21 cellular contexts compared by ENCODE assay signal in the genomic region with DNA sequence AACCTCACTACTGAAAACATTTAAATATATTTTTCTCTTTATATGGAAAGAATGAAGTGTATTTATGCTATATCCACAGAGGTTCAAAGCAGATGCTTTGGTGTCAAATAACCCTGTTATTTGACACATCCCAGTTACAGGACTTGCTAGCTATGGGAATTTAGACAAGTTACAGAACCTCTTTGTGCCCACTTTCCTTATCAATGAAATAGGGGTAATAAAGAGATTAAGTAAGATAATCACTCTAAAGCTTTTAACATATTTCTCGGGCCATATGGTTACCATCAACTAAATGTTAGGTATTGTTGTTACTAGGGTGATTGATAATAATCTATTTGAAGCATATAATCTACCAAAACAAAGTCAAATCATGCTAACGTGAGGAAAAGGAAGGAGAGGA.
A peak's percentile ranks its signal among the peaks of the same experiment; 100 is the strongest.
DNase-seq lines count a peak whose midpoint lies in the region; ATAC-seq and TF ChIP-seq lines count a peak whose summit lies in the region.
"Had no signal": no experiment of that assay in that cellular context is flagged by ENCODE, and none has a peak within 500 bp of the region (broad histone marks: within the 10 kb centered on the region; RNA-seq: fewer than 3 reads in every experiment).

No MANE protein-coding gene starts in this region.

- no peak overlapping the region for H3K14ac ChIP-seq in trophoblast cell (ENCODE audit: low read length)

- no peak overlapping the region for H2BK120ac ChIP-seq in trophoblast cell (ENCODE audit: insufficient read depth, low read length, poor library complexity)

- H3K27ac ChIP-seq in trophoblast cell (ENCODE audit: low read depth, low read length) (peak overlapping the region; percentile 56), thyroid gland (no peak overlapping the region)
- H3K27ac ChIP-seq: A549, C4-2B had no signal

- peak; percentile 76 for ATAC-seq in SK-N-SH treated with all-trans-retinoic acid at 6 μM for 48 hours
- ATAC-seq: A549; CD8-positive, alpha-beta T cell; HCT116; HepG2; T-cell had no signal

- no CpG with 5 or more reads among the region's 2 CpGs for WGBS in trophoblast cell (ENCODE audit: extremely low coverage, insufficient coverage, insufficient read length)
- 45 to 65% methylated on average over 2 of the region's 2 CpGs for WGBS in thyroid gland, 2 donors

- H3K4me2 ChIP-seq in trophoblast cell (ENCODE audit: low read length) = no peak overlapping the region
- H3K4me2 ChIP-seq: A549 had no signal

- TF ChIP-seq POLR2A in thyroid gland (IDR thresholded peaks at IDR 0.05) = no peak

- peaks cover 4% of the 10 kb centered on the region for H3K79me1 ChIP-seq in trophoblast cell (ENCODE audit: low read length)

- H3K18ac ChIP-seq in trophoblast cell (ENCODE audit: low read length) = no peak overlapping the region

- no peak overlapping the region for H2AK5ac ChIP-seq in trophoblast cell (ENCODE audit: low read length)

- no peak overlapping the region for H4K91ac ChIP-seq in trophoblast cell (ENCODE audit: low read depth, low read length)

- no peak overlapping the region for H3K9ac ChIP-seq in trophoblast cell (ENCODE audit: low read length)

- no peak overlapping the region for H2AFZ ChIP-seq in trophoblast cell (ENCODE audit: insufficient read depth, low read length, poor library complexity)

- intact Hi-C loops in thyroid gland (cut with DNase I) = no loop called here

- H3K9me3 ChIP-seq in trophoblast cell (ENCODE audit: insufficient read depth, low read depth, low read length) = no peaks in the 10 kb centered on the region
- H3K9me3 ChIP-seq in thyroid gland = no peaks in the 10 kb centered on the region
- H3K9me3 ChIP-seq: A549 had no signal

- H3K4me3 ChIP-seq in trophoblast cell (ENCODE audit: low read depth, low read length) (no peak overlapping the region), thyroid gland (replicated peaks in 1 of 3) (no peak overlapping the region)
- H3K4me3 ChIP-seq: A549 had no signal

- H3K36me3 ChIP-seq in trophoblast cell (ENCODE audit: control insufficient read depth in 1 of 2, insufficient read depth in 2 of 2, low read length in 2 of 2) = no peaks in the 10 kb centered on the region
- no peaks in the 10 kb centered on the region for H3K36me3 ChIP-seq in thyroid gland

- no peak overlapping the region for H2BK12ac ChIP-seq in trophoblast cell (ENCODE audit: low read length)

- no peak overlapping the region for H4K12ac ChIP-seq in trophoblast cell (ENCODE audit: low read depth, low read length)

- no peak overlapping the region for H3K4ac ChIP-seq in trophoblast cell (ENCODE audit: low read depth, low read length)

- H3K4me1 ChIP-seq in trophoblast cell (ENCODE audit: control insufficient read depth in 1 of 2, insufficient read depth in 2 of 2, low read length in 2 of 2) = peaks cover 0 to 4% of the 10 kb centered on the region in 2 experiments
- no peaks in the 10 kb centered on the region for H3K4me1 ChIP-seq in thyroid gland
- H3K4me1 ChIP-seq: A549 had no signal

- peak; percentile 13 for DNase-seq in HEK293T (ENCODE audit: extremely low spot score)
- peak; percentile 54 for DNase-seq in NCI-H748 (lab: John Stamatoyannopoulos, UW; ENCODE audit: unreplicated experiment)
- no peak for DNase-seq in trophoblast cell
- DNase-seq in NOMO-1 treated with DMSO at 0.1 percent for 48 hours (lab: John Stamatoyannopoulos, UW; ENCODE audit: unreplicated experiment) = no peak
- no peak for DNase-seq in thyroid gland
- DNase-seq in activated T-cell treated with anti-CD3 and anti-CD28 coated beads, Interleukin-2, amount 50 U/mL, for 1 hour = no peak
- DNase-seq: CD8-positive, alpha-beta T cell; DMS79 treated with DMSO at 0.1 percent for 48 hours; GF-D8; Karpas-422; NCI-H1105; NCI-H1436 treated with DMSO at 0.1 percent for 48 hours; NCI-H187 treated with DMSO at 0.1 percent for 48 hours; NCI-H2107; NCI-H446 treated with DMSO at 0.1 percent for 48 hours; T-cell had no signal

- H3K23ac ChIP-seq in trophoblast cell (ENCODE audit: low read length) = no peak overlapping the region

- no peaks in the 10 kb centered on the region for H3K27me3 ChIP-seq in trophoblast cell (ENCODE audit: insufficient read depth, low read length)
- H3K27me3 ChIP-seq in thyroid gland = no peaks in the 10 kb centered on the region

- POLR2A ChIA-PET in HEK293T (lab: Yijun Ruan, JAX) = no interaction called here

- no peak overlapping the region for H4K8ac ChIP-seq in trophoblast cell (ENCODE audit: low read depth, low read length)

- no peaks in the 10 kb centered on the region for H3K79me2 ChIP-seq in trophoblast cell (ENCODE audit: control insufficient read depth, insufficient read depth, low read length, poor library complexity)

- TF ChIP-seq CTCF in thyroid gland (IDR thresholded peaks at IDR 0.05) = no peak

- H2BK5ac ChIP-seq in trophoblast cell (ENCODE audit: low read depth, low read length, poor library complexity) = no peak overlapping the region

- CTCF ChIA-PET in HEK293T (lab: Yijun Ruan, JAX) = no interaction called here

TF ChIP-seq in HEK293T, 16 proteins besides CTCF, POLR2A, EP300 and RAD21:
- TF ChIP-seq L3MBTL2 (conservative IDR thresholded peaks at IDR 0.05) (no peak), ZNF384 (IDR thresholded peaks at IDR 0.05) (no peak), BHLHE40 (IDR thresholded peaks at IDR 0.05; ENCODE audit: borderline replicate concordance) (no peak), LEF1 (IDR thresholded peaks at IDR 0.05; ENCODE audit: borderline replicate concordance) (no peak), CTBP1 (IDR thresholded peaks at IDR 0.05; ENCODE audit: borderline replicate concordance) (no peak), HDGF (IDR thresholded peaks at IDR 0.05; ENCODE audit: borderline replicate concordance) (no peak), FOXK2 (IDR thresholded peaks at IDR 0.05) (no peak), TARDBP (IDR thresholded peaks at IDR 0.05) (no peak)

TF ChIP-seq in SK-N-SH treated with all-trans-retinoic acid at 6 μM for 48 hours, 23 proteins besides CTCF, POLR2A, EP300 and RAD21 (continues in another document):
- peak; percentile 91 for TF ChIP-seq CREB5 (CRISPR knock-in tag; IDR thresholded peaks at IDR 0.05; ENCODE audit: low read depth)
- TF ChIP-seq GLIS3 (CRISPR knock-in tag; IDR thresholded peaks at IDR 0.05) = peak; percentile 98
- TF ChIP-seq SNAI2 (CRISPR knock-in tag; IDR thresholded peaks at IDR 0.05) = 0 out of 2 replicates have a peak, but pooled peaks have one; percentile 75
- TF ChIP-seq POU6F1 (CRISPR knock-in tag; IDR thresholded peaks at IDR 0.05; ENCODE audit: borderline replicate concordance, low read depth) = peak; percentile 52; the same call in 1 of the 2 replicates
- TF ChIP-seq CSDC2 (CRISPR knock-in tag; IDR thresholded peaks at IDR 0.05) = 0 out of 2 replicates have a peak, but pooled peaks have one; percentile 76
- 0 out of 2 replicates have a peak, but pooled peaks have one; percentile 26 for TF ChIP-seq ZFP30 (CRISPR knock-in tag; IDR thresholded peaks at IDR 0.05)
- TF ChIP-seq PPARA (CRISPR knock-in tag; IDR thresholded peaks at IDR 0.05; ENCODE audit: borderline replicate concordance) = no peak
- TF ChIP-seq CSRNP3 (CRISPR knock-in tag; IDR thresholded peaks at IDR 0.05) = peak; percentile 98
- peak; percentile 96 for TF ChIP-seq ESRRG (CRISPR knock-in tag; IDR thresholded peaks at IDR 0.05)
- no peak for TF ChIP-seq TOX (CRISPR knock-in tag; IDR thresholded peaks at IDR 0.05; ENCODE audit: borderline replicate concordance)

Comparison
In these comparisons a context has a peak if more than half of its experiments do, and no peak if none do; other contexts are left out.
1. DNase-seq: peak in HEK293T (single experiment) and NCI-H748 (single experiment); none in trophoblast cell (0 of 2), NOMO-1 treated with DMSO at 0.1 percent for 48 hours (single experiment), thyroid gland (0 of 2) and activated T-cell treated with anti-CD3 and anti-CD28 coated beads, Interleukin-2, amount 50 U/mL, for 1 hour (single experiment).